12 cellular contexts compared by ENCODE assay signal in the genomic region with DNA sequence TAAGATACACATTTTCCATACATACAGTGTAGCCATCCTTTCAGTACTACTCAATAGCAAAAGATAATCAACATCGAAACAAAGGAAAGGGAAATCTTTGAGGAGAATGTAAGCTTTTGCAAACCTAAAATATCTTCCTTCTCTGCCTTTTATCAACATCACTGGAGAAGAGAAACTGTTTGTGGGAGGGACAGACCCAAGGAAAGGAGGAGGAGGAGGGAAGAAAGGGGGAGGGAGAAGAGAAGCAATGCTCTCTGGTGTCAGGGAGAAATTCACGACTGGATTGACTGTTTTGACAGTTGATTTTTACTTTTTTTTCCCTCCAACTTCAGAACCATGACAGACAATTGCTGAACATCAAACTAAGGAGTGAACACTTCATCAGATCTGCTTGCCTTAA.
DNase-seq lines count a peak whose midpoint lies in the region; ATAC-seq and TF ChIP-seq lines count a peak whose summit lies in the region.
"Had no signal": no experiment of that assay in that cellular context is flagged by ENCODE, and none has a peak within 500 bp of the region (broad histone marks: within the 10 kb centered on the region; RNA-seq: fewer than 3 reads in every experiment).

No MANE protein-coding gene starts in this region.

- peak overlapping the region; percentile 29 to 48 (median 43) for H3K4me3 ChIP-seq in esophagus muscularis mucosa
- H3K4me3 ChIP-seq in muscle layer of colon (ENCODE audit: low read depth in 1 of 2, low read length in 2 of 2) = peak overlapping the region; percentile 7 to 63
- no peak overlapping the region for H3K4me3 ChIP-seq in testis

- TF ChIP-seq POLR2A in esophagus muscularis mucosa (IDR thresholded peaks at IDR 0.05; ENCODE audit: low read depth) (no peak), testis (IDR thresholded peaks at IDR 0.05) (no peak)

- no peak for TF ChIP-seq EP300 in esophagus muscularis mucosa (IDR thresholded peaks at IDR 0.05)

- no peak for TF ChIP-seq CTCF in esophagus muscularis mucosa (IDR thresholded peaks at IDR 0.05)
- TF ChIP-seq CTCF in testis (IDR thresholded peaks at IDR 0.05) = no peak

- ATAC-seq in HG02571 (IDR thresholded peaks at IDR 0.05; ENCODE audit: unreplicated experiment) = no peak
- no peak for ATAC-seq in HG02840 (IDR thresholded peaks at IDR 0.05; ENCODE audit: low FRiP score, unreplicated experiment)
- ATAC-seq: activated CD4-positive, alpha-beta T cell treated with anti-CD3 and anti-CD28 coated beads for 36 hours; HepG2 had no signal

- peak overlapping the region; percentile 21 for H3K9ac ChIP-seq in muscle layer of colon (ENCODE audit: low read length)

- peaks cover 27 to 35% (median 29%) of the 10 kb centered on the region in 4 donors for H3K4me1 ChIP-seq in esophagus muscularis mucosa
- H3K4me1 ChIP-seq in muscle layer of colon (ENCODE audit: insufficient read depth, low read length) = peaks cover 25% of the 10 kb centered on the region
- H3K4me1 ChIP-seq in testis = peaks cover 12% of the 10 kb centered on the region

- 21% methylated on average over 2 of the region's 2 CpGs for WGBS in esophagus muscularis mucosa
- WGBS in testis, 2 donors = 11 to 30% methylated on average over 2 of the region's 2 CpGs

- H3K36me3 ChIP-seq in esophagus muscularis mucosa = no peaks in the 10 kb centered on the region
- no peaks in the 10 kb centered on the region for H3K36me3 ChIP-seq in muscle layer of colon (ENCODE audit: insufficient read depth, low read length)
- H3K36me3 ChIP-seq in testis (ENCODE audit: low read depth, missing control alignments) = no peaks in the 10 kb centered on the region

- H3K9me3 ChIP-seq in esophagus muscularis mucosa = no peaks in the 10 kb centered on the region
- no peaks in the 10 kb centered on the region for H3K9me3 ChIP-seq in muscle layer of colon (ENCODE audit: low read length)
- H3K9me3 ChIP-seq in testis = no peaks in the 10 kb centered on the region

- intact Hi-C loops in esophagus muscularis mucosa (cut with DNase I) (no loop called here), testis (cut with DNase I; ENCODE audit: low total_unique reads) (no loop called here)

- DNase-seq in OCI-M1 (lab: John Stamatoyannopoulos, UW) = peak; percentile 7
- no peak for DNase-seq in esophagus muscularis mucosa (ENCODE audit: extremely low spot score)
- DNase-seq in testis = peak; percentile 44
- no peak for DNase-seq in Ammon's horn (ENCODE audit: low spot score)
- no peak for DNase-seq in substantia nigra (lab: John Stamatoyannopoulos, UW)
- DNase-seq: activated CD4-positive, alpha-beta T cell treated with anti-CD3 and anti-CD28 coated beads for 36 hours; DMS153; RPMI8226 had no signal

- H3K27ac ChIP-seq in esophagus muscularis mucosa (replicated peaks in 1 of 4) = peak overlapping the region; percentile 82 to 87 (median 84)
- H3K27ac ChIP-seq in muscle layer of colon (ENCODE audit: low read depth, low read length) = peak overlapping the region; percentile 71
- peak overlapping the region; percentile 80 to 82 for H3K27ac ChIP-seq in testis
- H3K27ac ChIP-seq in substantia nigra (ENCODE audit: low read depth, low read length, poor library complexity, severe bottlenecking) = no peak overlapping the region

- H3K27me3 ChIP-seq in esophagus muscularis mucosa (no peaks in the 10 kb centered on the region), muscle layer of colon (ENCODE audit: control insufficient read depth in 1 of 2, insufficient read depth in 2 of 2, low read length in 2 of 2) (no peaks in the 10 kb centered on the region), testis (no peaks in the 10 kb centered on the region)

Comparison
In these comparisons a context has a peak if more than half of its experiments do, and no peak if none do; other contexts are left out.
1. DNase-seq: peak in OCI-M1 (single experiment) and testis (single experiment); none in esophagus muscularis mucosa (single experiment), Ammon's horn (single experiment) and substantia nigra (0 of 49).
2. H3K4me3 ChIP-seq: peak in esophagus muscularis mucosa (4 of 4) and muscle layer of colon (2 of 2); none in testis (0 of 2).